24 cellular contexts compared by ENCODE assay signal in the genomic region with DNA sequence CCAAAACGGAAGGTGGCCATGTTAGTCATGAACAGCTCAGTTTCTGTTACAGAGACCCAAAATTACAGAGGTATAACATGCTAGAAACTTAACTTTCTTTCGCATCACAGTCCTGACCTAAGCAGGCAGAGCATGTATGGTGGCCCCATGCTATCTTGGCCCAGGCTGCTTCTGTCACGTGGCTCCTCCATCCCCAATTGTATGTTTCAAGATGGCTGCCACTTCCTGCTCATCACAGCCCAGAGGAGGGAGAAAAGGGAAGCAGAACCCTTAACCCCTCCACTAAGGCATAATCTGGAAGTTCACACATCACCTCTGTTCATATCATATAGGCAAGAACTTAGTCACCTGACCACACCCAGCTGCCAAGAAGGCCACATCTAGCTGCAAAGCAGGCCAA. TPM values are rescaled to one million over a fixed set of nuclear protein-coding genes. Genes with fewer than 3 reads are reported as not detected.
"Had no signal": no experiment of that assay in that cellular context is flagged by ENCODE, and none has a peak within 500 bp of the region (broad histone marks: within the 10 kb centered on the region; RNA-seq: fewer than 3 reads in every experiment).

No MANE protein-coding gene starts in this region.

- H3K4me3 ChIP-seq: adrenal gland, ascending aorta, heart left ventricle, sigmoid colon, smooth muscle cell, thoracic aorta, vagina had no signal

- H3K9me3 Mint-ChIP-seq: activated B cell treated with CpG ODN at 0.5 μM for 24 hours; activated T-helper 17 cell treated with anti-CD3 and anti-CD28 coated beads, Interleukin-2, amount 50 U/mL, for 72 hours; dendritic cell treated with granulocyte-macrophage colony-stimulating factor and Interleukin-4, amounts not matched to agents 40 ng/mL and 50 ng/mL, for 4 days; natural killer cell had no signal

- H3K4me1 Mint-ChIP-seq: activated B cell treated with CpG ODN at 0.5 μM for 24 hours; activated T-helper 17 cell treated with anti-CD3 and anti-CD28 coated beads, Interleukin-2, amount 50 U/mL, for 72 hours; natural killer cell had no signal

- H3K4me2 ChIP-seq: smooth muscle cell had no signal

- H3K9me3 ChIP-seq: adrenal gland, ascending aorta, sigmoid colon, thoracic aorta, vagina had no signal

- H3K36me3 Mint-ChIP-seq: activated naive CD8-positive, alpha-beta T cell; natural killer cell had no signal

- H3K4me3 Mint-ChIP-seq: activated B cell treated with CpG ODN at 0.5 μM for 24 hours; activated CD4-positive, alpha-beta memory T cell treated with anti-CD3 and anti-CD28 coated beads, Interleukin-2, amount 10 ng/mL, durations not matched to agents 7 days and 5 days; activated naive CD8-positive, alpha-beta T cell; activated T-helper 17 cell treated with anti-CD3 and anti-CD28 coated beads, Interleukin-2, amount 50 U/mL, for 72 hours; dendritic cell treated with granulocyte-macrophage colony-stimulating factor and Interleukin-4, amounts not matched to agents 40 ng/mL and 50 ng/mL, for 4 days; natural killer cell; type B pancreatic cell had no signal

- H3K27me3 Mint-ChIP-seq: progenitor cell of endocrine pancreas, type B pancreatic cell had no signal

- H3K36me3 ChIP-seq: adrenal gland, ascending aorta, brain microvascular endothelial cell, heart left ventricle, sigmoid colon, thoracic aorta, vagina had no signal

- ATAC-seq: activated T-helper 17 cell treated with anti-CD3 and anti-CD28 coated beads, Interleukin-2, amount 50 U/mL, for 72 hours; heart left ventricle; left ventricle myocardium superior; natural killer cell had no signal

- H3K4me1 ChIP-seq: adrenal gland, ascending aorta, heart left ventricle, sigmoid colon, vagina had no signal

- DNase-seq: activated B cell treated with CpG ODN at 0.5 μM for 24 hours; activated CD4-positive, alpha-beta memory T cell treated with anti-CD3 and anti-CD28 coated beads, Interleukin-2, amount 10 ng/mL, durations not matched to agents 7 days and 5 days; activated CD4-positive, alpha-beta T cell treated with anti-CD3 and anti-CD28 coated beads for 48 hours; adrenal gland; caudate nucleus; effector CD4-positive, alpha-beta T cell; heart left ventricle; left ventricle myocardium superior; midbrain; natural killer cell; retina; sigmoid colon; stimulated activated CD4-positive, alpha-beta T cell treated with anti-CD3 and anti-CD28 coated beads, Interleukin-15, amount 100 ng/mL, for 24 hours; stimulated activated naive CD4-positive, alpha-beta T cell had no signal

- H3K27ac ChIP-seq: adrenal gland, ascending aorta, brain microvascular endothelial cell, heart left ventricle, sigmoid colon, thoracic aorta, vagina had no signal

- H3K27me3 ChIP-seq: adrenal gland, ascending aorta, brain microvascular endothelial cell, sigmoid colon, vagina had no signal

- H3K27ac Mint-ChIP-seq: activated B cell treated with CpG ODN at 0.5 μM for 24 hours; activated CD4-positive, alpha-beta memory T cell treated with anti-CD3 and anti-CD28 coated beads, Interleukin-2, amount 10 ng/mL, durations not matched to agents 7 days and 5 days; activated naive CD8-positive, alpha-beta T cell; activated T-helper 17 cell treated with anti-CD3 and anti-CD28 coated beads, Interleukin-2, amount 50 U/mL, for 72 hours; dendritic cell treated with granulocyte-macrophage colony-stimulating factor and Interleukin-4, amounts not matched to agents 40 ng/mL and 50 ng/mL, for 4 days; natural killer cell; progenitor cell of endocrine pancreas; type B pancreatic cell had no signal

RNA-seq across cellular contexts. Expression of a gene that starts 28.7 kb away (rescaled TPM):
- total RNA-seq: activated B cell treated with CpG ODN at 0.5 μM for 24 hours; activated CD4-positive, alpha-beta memory T cell treated with anti-CD3 and anti-CD28 coated beads, Interleukin-2, amount 10 ng/mL, durations not matched to agents 7 days and 5 days; activated T-helper 17 cell treated with anti-CD3 and anti-CD28 coated beads, Interleukin-2, amount 50 U/mL, for 72 hours; vagina had no signal
